Comparison of ENCODE assay signal across 22 cellular contexts in the genomic region with DNA sequence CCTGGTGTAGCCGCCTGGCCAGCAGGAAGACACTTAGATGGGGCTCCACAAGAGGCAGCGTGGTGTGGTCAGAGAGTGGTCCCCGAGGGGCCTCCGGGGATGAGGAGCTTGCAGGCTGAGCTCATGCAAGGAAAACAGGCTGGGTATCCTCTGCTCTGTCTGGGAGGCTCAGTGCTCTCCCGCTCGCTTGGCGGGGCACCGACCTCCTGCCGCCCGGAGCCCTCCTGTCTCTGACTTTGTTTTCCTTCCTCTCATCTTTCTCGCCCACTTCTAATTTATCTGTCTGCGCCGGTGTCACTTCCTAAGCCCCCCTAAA. TPM values are rescaled to one million over a fixed set of nuclear protein-coding genes. Genes with fewer than 3 reads are reported as not detected.
DNase-seq lines count a peak whose midpoint lies in the region; ATAC-seq and TF ChIP-seq lines count a peak whose summit lies in the region.
"Had no signal": no experiment of that assay in that cellular context is flagged by ENCODE, and none has a peak within 500 bp of the region (broad histone marks: within the 10 kb centered on the region; RNA-seq: fewer than 3 reads in every experiment).

No MANE protein-coding gene starts in this region.

- 50 to 60% (median 56%) methylated on average over 13 of the region's 13 CpGs for WGBS in adrenal gland, 4 donors
- 76 to 90% methylated on average over 12 to 13 of the region's 13 CpGs for whole genome bisulfite sequencing in mesodermal cell (ENCODE audit: insufficient coverage in 2 of 2), 2 experiments
- 82% methylated on average over 13 of the region's 13 CpGs for WGBS in sigmoid colon, 2 donors

- DNase-seq in NB4 (ENCODE audit: low read depth) (peak; percentile 56), adrenal gland (no peak), posterior vena cava (ENCODE audit: low spot score) (peak; percentile 63), SIG-M5 (lab: John Stamatoyannopoulos, UW) (no peak), hepatic stellate cell (ENCODE audit: low spot score) (no peak), sigmoid colon (no peak)
- DNase-seq: Calu3; CD8-positive, alpha-beta T cell; GF-D8; HCEC 1CT; KG1; MV-4-11; NCI-H1436; NCI-H1930; NCI-H2171; NCI-H446 treated with DMSO at 0.1 percent for 48 hours; PC-3 had no signal

- ATAC-seq in GM21447 (IDR thresholded peaks at IDR 0.05; ENCODE audit: unreplicated experiment): no peak
- ATAC-seq: CD8-positive, alpha-beta T cell; PC-3 had no signal

- no peak for TF ChIP-seq CTCF in NB4 (IDR thresholded peaks at IDR 0.05; ENCODE audit: low read depth, low read length)
- TF ChIP-seq CTCF in adrenal gland (IDR thresholded peaks at IDR 0.05): no peak
- TF ChIP-seq CTCF in sigmoid colon (IDR thresholded peaks at IDR 0.05): no peak

- H3K27me3 ChIP-seq in adrenal gland (no peaks in the 10 kb centered on the region), sigmoid colon (peaks cover 0 to 21% (median 0%) of the 10 kb centered on the region in 3 donors)
- H3K27me3 ChIP-seq: BLaER1 treated with 17β-estradiol and CSF1 and Interleukin-3, amounts not matched to agents 10 nM and 100 nM; SJSA1 had no signal

- TF ChIP-seq POLR2A in NB4 (IDR thresholded peaks at IDR 0.05; ENCODE audit: extremely low read depth, insufficient read length) (no peak), adrenal gland (IDR thresholded peaks at IDR 0.05) (no peak), sigmoid colon (IDR thresholded peaks at IDR 0.05) (no peak)

- H3K4me3 ChIP-seq in NB4 (ENCODE audit: low read depth, low read length): no peak overlapping the region
- no peak overlapping the region for H3K4me3 ChIP-seq in adrenal gland
- H3K4me3 ChIP-seq in mesodermal cell (ENCODE audit: extremely low read depth, insufficient read depth, low read length, poor library complexity, severe bottlenecking): no peak overlapping the region
- H3K4me3 ChIP-seq in sigmoid colon: no peak overlapping the region
- H3K4me3 ChIP-seq: BLaER1 treated with 17β-estradiol and CSF1 and Interleukin-3, amounts not matched to agents 10 nM and 100 nM; SJSA1 had no signal

- intact Hi-C loops in adrenal gland (cut with DNase I) (no loop called here), posterior vena cava (cut with DNase I) (no loop called here), sigmoid colon (cut with DNase I) (no loop called here)

- H3K9me3 ChIP-seq in adrenal gland (replicated peaks in 1 of 3) (no peaks in the 10 kb centered on the region), mesodermal cell (ENCODE audit: control insufficient read depth, low read length) (no peaks in the 10 kb centered on the region), sigmoid colon (no peaks in the 10 kb centered on the region)
- H3K9me3 ChIP-seq: BLaER1 treated with 17β-estradiol and CSF1 and Interleukin-3, amounts not matched to agents 10 nM and 100 nM; SJSA1 had no signal

- TF ChIP-seq EP300 in sigmoid colon (IDR thresholded peaks at IDR 0.05): no peak

- H3K4me1 ChIP-seq in adrenal gland (replicated peaks in 1 of 2) (peaks cover 23 to 41% of the 10 kb centered on the region in 2 donors), mesodermal cell (ENCODE audit: control insufficient read depth, insufficient read depth, low read length, poor library complexity, severe bottlenecking) (peaks cover 57% of the 10 kb centered on the region), sigmoid colon (peaks cover 0 to 10% (median 0%) of the 10 kb centered on the region in 4 donors)

- H3K36me3 ChIP-seq in adrenal gland (replicated peaks in 1 of 2): no peaks in the 10 kb centered on the region
- no peaks in the 10 kb centered on the region for H3K36me3 ChIP-seq in mesodermal cell (ENCODE audit: control insufficient read depth, insufficient read depth, low read length)
- H3K36me3 ChIP-seq in sigmoid colon: no peaks in the 10 kb centered on the region
- H3K36me3 ChIP-seq: BLaER1 treated with 17β-estradiol and CSF1 and Interleukin-3, amounts not matched to agents 10 nM and 100 nM had no signal

- H3K27ac ChIP-seq in adrenal gland (peak overlapping the region; percentile 16 to 95 (median 49)), mesodermal cell (ENCODE audit: low read depth, low read length, severe bottlenecking) (peak overlapping the region; percentile 6), sigmoid colon (no peak overlapping the region)
- H3K27ac ChIP-seq: BLaER1 treated with 17β-estradiol and CSF1 and Interleukin-3, amounts not matched to agents 10 nM and 100 nM; SJSA1 had no signal

RNA-seq across cellular contexts. Expression of a gene that starts 31.3 kb away (rescaled TPM):
- total RNA-seq in adrenal gland (1,000 to 10,000 TPM; 1,488 to 2,787 (median 2,011) TPM), posterior vena cava (not detected), sigmoid colon (under 1 TPM in 1 of 4 donors, not detected in 3; 0.36 TPM)
- polyA plus RNA-seq in adrenal gland (1,000 to 10,000 TPM in 1 of 3 donors, 100 to 1,000 TPM in 2; 426 to 1,401 (median 972) TPM), sigmoid colon (1 to 10 TPM in 1 of 3 donors, under 1 TPM in 1, not detected in 1; 0.46 to 1.2 TPM)
- polyA plus RNA-seq in mesodermal cell (2013, experiment 1 of 2): 147 TPM
- 112 TPM for polyA plus RNA-seq in mesodermal cell (2013, experiment 2 of 2)
- total RNA-seq: A673; Calu3; CD8-positive, alpha-beta T cell; PC-3; SJSA1 had no signal

Comparison
In these comparisons a context has a peak if more than half of its experiments do, and no peak if none do; other contexts are left out.
1. DNase-seq: peak in NB4 (single experiment) and posterior vena cava (single experiment); none in adrenal gland (0 of 7), SIG-M5 (single experiment), hepatic stellate cell (single experiment) and sigmoid colon (single experiment).
2. H3K27ac ChIP-seq: peak in adrenal gland (5 of 5) and mesodermal cell (single experiment); none in sigmoid colon (0 of 4).
3. RNA of a gene that starts 31.3 kb away (total RNA-seq): 1,488 to 2,787 TPM in adrenal gland; not detected in posterior vena cava and 0.36 TPM in sigmoid colon; every median in the first group is over 1,000 times any median in the second.